ENCODE assay signal across 19 cellular contexts in the genomic region with DNA sequence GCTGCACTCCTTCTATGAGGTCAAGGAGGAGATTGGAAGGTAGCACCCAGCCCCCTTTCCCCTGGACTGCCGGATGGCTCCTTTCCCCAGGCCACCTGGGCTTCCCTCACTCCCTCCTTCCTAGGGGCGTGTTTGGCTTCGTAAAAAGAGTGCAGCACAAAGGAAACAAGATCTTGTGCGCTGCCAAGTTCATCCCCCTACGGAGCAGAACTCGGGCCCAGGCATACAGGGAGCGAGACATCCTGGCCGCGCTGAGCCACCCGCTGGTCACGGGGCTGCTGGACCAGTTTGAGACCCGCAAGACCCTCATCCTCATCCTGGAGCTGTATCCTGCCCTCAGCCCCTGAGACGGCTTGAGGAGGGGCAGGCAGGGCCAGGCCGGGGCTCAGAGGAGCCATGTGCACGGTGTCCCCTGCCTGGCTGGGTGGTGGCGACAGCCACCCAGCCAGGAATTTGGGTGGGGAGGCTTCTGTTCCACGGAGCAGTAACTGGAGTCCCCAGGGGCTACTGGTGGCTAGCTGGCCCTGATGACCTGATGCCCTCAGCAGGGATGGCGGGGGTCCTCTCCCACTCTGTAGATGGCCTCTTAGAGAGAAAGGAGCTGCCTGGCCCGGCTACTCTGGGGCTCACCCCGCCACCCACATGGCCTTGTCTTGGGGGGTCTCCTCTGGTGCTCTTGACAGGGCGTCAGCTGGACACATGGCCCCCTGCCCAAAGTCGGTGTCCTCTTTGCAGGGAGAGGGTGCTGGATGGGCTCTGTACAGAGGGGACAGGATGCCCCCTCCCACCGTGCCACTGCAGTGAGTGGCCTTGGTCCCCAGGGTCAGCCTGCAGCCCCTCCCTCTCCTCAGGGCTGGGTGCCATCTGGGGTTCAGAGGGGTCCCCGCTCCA. TPM values are rescaled to one million over a fixed set of nuclear protein-coding genes. Genes with fewer than 3 reads are reported as not detected.
DNase-seq lines count a peak whose midpoint lies in the region; ATAC-seq, FAIRE-seq and TF ChIP-seq lines count a peak whose summit lies in the region.
"Had no signal": no experiment of that assay in that cellular context is flagged by ENCODE, and none has a peak within 500 bp of the region (broad histone marks: within the 10 kb centered on the region; RNA-seq: fewer than 3 reads in every experiment).

No MANE protein-coding gene starts in this region.

- H3K9me2 ChIP-seq in OCI-LY7 (ENCODE audit: insufficient read depth, low read length) = no peaks in the 10 kb centered on the region

- no peak overlapping the region for H3K27ac ChIP-seq in OCI-LY3 (ENCODE audit: low read length)
- no peak overlapping the region for H3K27ac ChIP-seq in sigmoid colon
- H3K27ac ChIP-seq in OCI-LY7 (ENCODE audit: low read depth, low read length, poor library complexity, severe bottlenecking) = no peak overlapping the region
- H3K27ac ChIP-seq: neutrophil, SJSA1, thoracic aorta had no signal

- no peak for FAIRE-seq in GM12892 (lab: Jason Lieb, UNC)
- FAIRE-seq: bronchial epithelial cell had no signal

- TF ChIP-seq CTCF in OCI-LY3 (IDR thresholded peaks at IDR 0.05; ENCODE audit: low read depth, low read length) = no peak
- no peak for TF ChIP-seq CTCF in sigmoid colon (IDR thresholded peaks at IDR 0.05)
- TF ChIP-seq CTCF in OCI-LY7 (conservative IDR thresholded peaks at IDR 0.05; ENCODE audit: low read length) = no peak

- no peaks in the 10 kb centered on the region for H3K27me3 Mint-ChIP-seq in activated CD4-positive, alpha-beta memory T cell treated with anti-CD3 and anti-CD28 coated beads, Interleukin-2, amount 10 ng/mL, durations not matched to agents 7 days and 5 days

- H2AFZ ChIP-seq in OCI-LY3 (ENCODE audit: low read depth, low read length) (no peak overlapping the region), OCI-LY7 (ENCODE audit: low read length) (no peak overlapping the region)

- no peaks in the 10 kb centered on the region for H3K9me3 ChIP-seq in OCI-LY3 (ENCODE audit: insufficient read depth, low read length)
- no peaks in the 10 kb centered on the region for H3K9me3 ChIP-seq in sigmoid colon
- H3K9me3 ChIP-seq in OCI-LY7 (ENCODE audit: low read length) = no peaks in the 10 kb centered on the region
- H3K9me3 ChIP-seq: Caco-2, neutrophil, SJSA1, thoracic aorta had no signal

- H3K4me3 ChIP-seq in OCI-LY3 (ENCODE audit: low read length) (peak overlapping the region; percentile 52; the same call in 1 of the 2 replicates), sigmoid colon (no peak overlapping the region), OCI-LY7 (ENCODE audit: low read depth, low read length, poor library complexity, severe bottlenecking) (no peak overlapping the region)
- H3K4me3 ChIP-seq: SJSA1, thoracic aorta had no signal

- no peak overlapping the region for H3K4me3 Mint-ChIP-seq in activated CD4-positive, alpha-beta memory T cell treated with anti-CD3 and anti-CD28 coated beads, Interleukin-2, amount 10 ng/mL, durations not matched to agents 7 days and 5 days
- H3K4me3 Mint-ChIP-seq: activated CD8-positive, alpha-beta T cell treated with anti-CD3 and anti-CD28 coated beads, Interleukin-2, amount 10 ng/mL, durations not matched to agents 7 days and 5 days had no signal

- TF ChIP-seq EP300 in sigmoid colon (IDR thresholded peaks at IDR 0.05) = no peak

- ATAC-seq in left ventricle myocardium superior = no peak
- ATAC-seq: activated CD8-positive, alpha-beta T cell treated with anti-CD3 and anti-CD28 coated beads, Interleukin-2, amount 10 ng/mL, durations not matched to agents 7 days and 5 days; left lobe of liver had no signal

- no peak overlapping the region for H3K27ac Mint-ChIP-seq in activated CD4-positive, alpha-beta memory T cell treated with anti-CD3 and anti-CD28 coated beads, Interleukin-2, amount 10 ng/mL, durations not matched to agents 7 days and 5 days
- H3K27ac Mint-ChIP-seq: activated CD8-positive, alpha-beta T cell treated with anti-CD3 and anti-CD28 coated beads, Interleukin-2, amount 10 ng/mL, durations not matched to agents 7 days and 5 days had no signal

- H3K36me3 ChIP-seq in OCI-LY3 (replicated peaks; ENCODE audit: low read depth, low read length) (no peaks in the 10 kb centered on the region), sigmoid colon (no peaks in the 10 kb centered on the region), OCI-LY7 (ENCODE audit: insufficient read depth, low read length) (no peaks in the 10 kb centered on the region)
- H3K36me3 ChIP-seq: neutrophil, SJSA1, thoracic aorta had no signal

- TF ChIP-seq POLR2A in GM12892 (IDR thresholded peaks at IDR 0.05; ENCODE audit: low read depth, low read length) (no peak), sigmoid colon (IDR thresholded peaks at IDR 0.05) (no peak)

- intact Hi-C loops in left ventricle myocardium superior (cut with micrococcal nuclease) = no loop called here
- intact Hi-C loops in sigmoid colon (cut with DNase I) = no loop called here
- intact Hi-C loops in OCI-LY7 (cut with micrococcal nuclease; ENCODE audit: unreplicated experiment) = no loop called here

- no peaks in the 10 kb centered on the region for H3K4me1 Mint-ChIP-seq in activated CD4-positive, alpha-beta memory T cell treated with anti-CD3 and anti-CD28 coated beads, Interleukin-2, amount 10 ng/mL, durations not matched to agents 7 days and 5 days

- H3K27me3 ChIP-seq in OCI-LY3 (ENCODE audit: low read depth, low read length) (no peaks in the 10 kb centered on the region), sigmoid colon (peaks cover 0 to 31% (median 0%) of the 10 kb centered on the region in 3 donors)
- H3K27me3 ChIP-seq: neutrophil had no signal

- BruUV-seq in OCI-LY7 (replicated peaks; lab: Mats Ljungman, UMichigan) = no TSS peak

- H3K9me3 Mint-ChIP-seq in activated CD4-positive, alpha-beta memory T cell treated with anti-CD3 and anti-CD28 coated beads, Interleukin-2, amount 10 ng/mL, durations not matched to agents 7 days and 5 days = no peaks in the 10 kb centered on the region

- H3K79me2 ChIP-seq in OCI-LY3 (ENCODE audit: low read length) (no peaks in the 10 kb centered on the region), OCI-LY7 (ENCODE audit: insufficient read depth, low read depth, low read length) (no peaks in the 10 kb centered on the region)

- POLR2A ChIA-PET in OCI-LY7 (lab: Charles Lee) = no interaction called here
- POLR2A ChIA-PET in activated CD4-positive, alpha-beta memory T cell treated with anti-CD3 and anti-CD28 coated beads, Interleukin-2, amount 10 ng/mL, durations not matched to agents 7 days and 5 days (lab: Charles Lee) = interaction anchor here (1.0 to 1.1 kb wide), 2 partner anchors 10 to 39 kb away, joined by 3 read pairs; a partner anchor contains a TSS

- H3K36me3 Mint-ChIP-seq in activated CD4-positive, alpha-beta memory T cell treated with anti-CD3 and anti-CD28 coated beads, Interleukin-2, amount 10 ng/mL, durations not matched to agents 7 days and 5 days (ENCODE audit: low read depth) = no peaks in the 10 kb centered on the region

- WGBS in sigmoid colon, 2 donors = 55 to 79% methylated on average over 24 of the region's 24 CpGs

- H3K4me2 ChIP-seq in OCI-LY3 (ENCODE audit: low read length) = peak overlapping the region; percentile 70; the same call in 1 of the 2 replicates
- H3K4me2 ChIP-seq in OCI-LY7 (ENCODE audit: low read length) = no peak overlapping the region

- DNase-seq in GM12892 (ENCODE audit: insufficient read length) (peak; percentile 19), left ventricle myocardium superior (peak; percentile 31), sigmoid colon (peak; percentile 58), SK-N-DZ (ENCODE audit: low spot score) (no peak), OCI-LY7 (ENCODE audit: low spot score) (no peak)
- no peak for DNase-seq in activated CD4-positive, alpha-beta memory T cell treated with anti-CD3 and anti-CD28 coated beads, Interleukin-2, amount 10 ng/mL, durations not matched to agents 7 days and 5 days
- DNase-seq: activated CD4-positive, CD25-positive, alpha-beta regulatory T cell; activated CD8-positive, alpha-beta T cell treated with anti-CD3 and anti-CD28 coated beads, Interleukin-2, amount 10 ng/mL, durations not matched to agents 7 days and 5 days; NCI-H1105; NCI-H524 treated with DMSO at 0.1 percent for 48 hours; retina had no signal

- CTCF ChIA-PET in OCI-LY7 (lab: Charles Lee; ENCODE audit: unreplicated experiment) = no interaction called here
- CTCF ChIA-PET in activated CD4-positive, alpha-beta memory T cell treated with anti-CD3 and anti-CD28 coated beads, Interleukin-2, amount 10 ng/mL, durations not matched to agents 7 days and 5 days (lab: Charles Lee) = no interaction called here

- H3K9ac ChIP-seq in OCI-LY3 (ENCODE audit: low read length) = no peak overlapping the region

- H4K20me1 ChIP-seq in OCI-LY3 (ENCODE audit: insufficient read depth, low read length) = no peaks in the 10 kb centered on the region
- H4K20me1 ChIP-seq in OCI-LY7 (ENCODE audit: insufficient read depth, low read length) = no peaks in the 10 kb centered on the region

- peaks cover 8% of the 10 kb centered on the region for H3K4me1 ChIP-seq in OCI-LY3 (ENCODE audit: low read length)
- no peaks in the 10 kb centered on the region for H3K4me1 ChIP-seq in sigmoid colon
- peaks cover 8% of the 10 kb centered on the region for H3K4me1 ChIP-seq in OCI-LY7 (ENCODE audit: insufficient read depth, low read length, poor library complexity, severe bottlenecking)
- H3K4me1 ChIP-seq: SJSA1 had no signal

RNA-seq across cellular contexts. Expression of a gene that starts 39.5 kb away (rescaled TPM):
- 7.3 TPM for polyA plus RNA-seq in GM12892 (2012; ENCODE audit: missing spikeins)
- 7.6 TPM for total RNA-seq in left ventricle myocardium superior
- total RNA-seq in sigmoid colon = 10 to 100 TPM; 11.8 to 19.6 (median 16.0) TPM
- 10 to 100 TPM; 12.0 to 32.9 (median 14.3) TPM for polyA plus RNA-seq in sigmoid colon
- 23.7 and 32.9 TPM in 2 replicates for polyA plus RNA-seq in SK-N-DZ (2014; cell fraction: cytosol; rRNA removed)
- 38.7 and 64.1 TPM in 2 replicates for polyA plus RNA-seq in SK-N-DZ (2014; cell fraction: nucleus; rRNA removed)
- total RNA-seq in OCI-LY7 (2014; rRNA removed; shearing (Covaris generic)) = 26.7 and 30.0 TPM in 2 replicates
- 57.4 and 60.8 TPM in 2 replicates for total RNA-seq in OCI-LY7 (2022)
- 10 to 100 TPM; 63.7 to 69.0 TPM for total RNA-seq in activated CD4-positive, alpha-beta memory T cell treated with anti-CD3 and anti-CD28 coated beads, Interleukin-2, amount 10 ng/mL, durations not matched to agents 7 days and 5 days

RNA-seq across cellular contexts. Expression of a gene that starts 49.6 kb away (rescaled TPM):
- polyA plus RNA-seq in GM12892 (2012; ENCODE audit: missing spikeins) = 0.55 TPM
- total RNA-seq in left ventricle myocardium superior (0.50 TPM), sigmoid colon (under 1 TPM in 1 of 4 donors, not detected in 3; 0.95 TPM), OCI-LY7 (2022) (not detected in 2 replicates)
- under 1 TPM in 1 of 3 donors, not detected in 2; 0.44 TPM for polyA plus RNA-seq in sigmoid colon
- polyA plus RNA-seq in SK-N-DZ (2014; cell fraction: cytosol; rRNA removed) = 1.8 and 4.8 TPM in 2 replicates
- polyA plus RNA-seq in SK-N-DZ (2014; cell fraction: nucleus; rRNA removed) = 10.2 and 13.3 TPM in 2 replicates
- total RNA-seq in OCI-LY7 (2014; rRNA removed; shearing (Covaris generic)) = 0.13 TPM in 1 of 2 replicates, not detected in the other
- total RNA-seq in activated CD4-positive, alpha-beta memory T cell treated with anti-CD3 and anti-CD28 coated beads, Interleukin-2, amount 10 ng/mL, durations not matched to agents 7 days and 5 days = 1 to 10 TPM; 2.8 to 3.8 TPM
- total RNA-seq: H4, left lobe of liver, SJSA1 had no signal

Comparison
In these comparisons a context has a peak if more than half of its experiments do, and no peak if none do; other contexts are left out.
1. DNase-seq: peak in GM12892 (single experiment), left ventricle myocardium superior (single experiment) and sigmoid colon (single experiment); none in SK-N-DZ (single experiment), OCI-LY7 (single experiment) and activated CD4-positive, alpha-beta memory T cell treated with anti-CD3 and anti-CD28 coated beads, Interleukin-2, amount 10 ng/mL, durations not matched to agents 7 days and 5 days (single experiment).